In genomic region chr17:47530557-47531227, GRCh38 we compare ENCODE assay signal across 8 cellular contexts. TPM values are rescaled to one million over a fixed set of nuclear protein-coding genes. Genes with fewer than 3 reads are reported as not detected.
DNase-seq lines count a peak whose midpoint lies in the region; ATAC-seq lines count a peak whose summit lies in the region.
"Not testable (repeated sequence)": the region's sequence is repeated elsewhere in the genome, so short reads cannot be mapped to it uniquely, and the experiment has no call there.

NPEPPS (plus strand) TSS chr17:47531108; CDS start chr17:47531301, 193 bp downstream.

- intact Hi-C loops in left colon (cut with DNase I, micrococcal nuclease), result not testable (repeated sequence)

- peak; percentile 84 for DNase-seq in Ammon's horn (ENCODE audit: low spot score)
- peak; percentile 89 for DNase-seq in NCI-H748 (lab: John Stamatoyannopoulos, UW; ENCODE audit: unreplicated experiment)
- DNase-seq in activated CD4-positive, alpha-beta T cell treated with anti-CD3 and anti-CD28 coated beads, Interleukin-2, amount 50 U/mL, for 4 hours, result peak; percentile 90 to 91
- peak; percentile 59 for DNase-seq in dedifferentiated amniotic fluid mesenchymal stem cell (ENCODE audit: extremely low spot score)
- peak; percentile 91 to 93 for DNase-seq in left colon
- DNase-seq in stimulated activated CD4-positive, alpha-beta T cell treated with anti-CD3 and anti-CD28 coated beads, Interleukin-1b, Interleukin-23, amount 100 ng/mL, for 1 hour (ENCODE audit: low read depth in 2 of 2), result peak; percentile 64 to 82

- ATAC-seq in GM19372 (IDR thresholded peaks at IDR 0.05; ENCODE audit: low read depth, unreplicated experiment), result peak; percentile 69
- peak; percentile 72 for ATAC-seq in HG03521 (IDR thresholded peaks at IDR 0.05; ENCODE audit: unreplicated experiment)
- ATAC-seq in left colon, result peak; percentile 87

RNA-seq across cellular contexts. Expression of gene NPEPPS, which starts in this region (rescaled TPM):
- 100 to 1,000 TPM; 148 to 158 TPM for total RNA-seq in left colon

Comparison
In these comparisons a context has a peak if more than half of its experiments do, and no peak if none do; other contexts are left out.
1. Peak in every context shown above with its lines: DNase-seq and ATAC-seq.